In genomic region chr2:9483107-9483506, GRCh38 we compare ENCODE assay signal across 21 cellular contexts.
"Had no signal": no experiment of that assay in that cellular context is flagged by ENCODE, and none has a peak within 500 bp of the region (broad histone marks: within the 10 kb centered on the region; RNA-seq: fewer than 3 reads in every experiment).

No MANE protein-coding gene starts in this region.

- DNase-seq: activated CD4-positive, alpha-beta T cell treated with anti-CD3 and anti-CD28 coated beads for 1 hour; activated CD4-positive, alpha-beta T cell treated with anti-CD3 and anti-CD28 coated beads, Interleukin-2, amount 50 U/mL, for 4 hours; activated CD8-positive, alpha-beta memory T cell treated with anti-CD3 and anti-CD28 coated beads, Interleukin-2, amount 10 ng/mL, durations not matched to agents 7 days and 5 days; activated effector memory CD4-positive, alpha-beta T cell treated with anti-CD3 and anti-CD28 coated beads, Interleukin-2, amount 50 U/mL, for 16 hours; activated T-cell treated with anti-CD3 and anti-CD28 coated beads, Interleukin-2, amount 50 U/mL, for 4 hours; adrenal gland; central memory CD4-positive, alpha-beta T cell; cortex of kidney; effector CD4-positive, alpha-beta T cell; foreskin fibroblast; heart left ventricle; left colon; lower lobe of right lung; ovary; stimulated activated naive CD4-positive, alpha-beta T cell; T-cell; T-helper 9 cell; tibial artery had no signal

- H3K27me3 Mint-ChIP-seq: activated CD8-positive, alpha-beta memory T cell treated with anti-CD3 and anti-CD28 coated beads, Interleukin-2, amount 10 ng/mL, durations not matched to agents 7 days and 5 days; activated naive CD4-positive, alpha-beta T cell treated with anti-CD3 and anti-CD28 coated beads, Interleukin-2, amount 50 U/mL, for 24 hours; T-cell had no signal

- ATAC-seq: activated CD8-positive, alpha-beta memory T cell treated with anti-CD3 and anti-CD28 coated beads, Interleukin-2, amount 10 ng/mL, durations not matched to agents 7 days and 5 days; activated T-cell treated with anti-CD3 and anti-CD28 coated beads, Interleukin-2, amount 50 U/mL, for 4 hours; left colon; lower lobe of right lung; T-cell had no signal

- H3K4me3 Mint-ChIP-seq: activated CD8-positive, alpha-beta memory T cell treated with anti-CD3 and anti-CD28 coated beads, Interleukin-2, amount 10 ng/mL, durations not matched to agents 7 days and 5 days; activated naive CD4-positive, alpha-beta T cell treated with anti-CD3 and anti-CD28 coated beads, Interleukin-2, amount 50 U/mL, for 24 hours; activated T-cell treated with anti-CD3 and anti-CD28 coated beads, Interleukin-2, amount 50 U/mL, for 4 hours; mesothelial cell of epicardium; neural progenitor cell; T-cell had no signal

- H3K9me3 Mint-ChIP-seq: activated naive CD4-positive, alpha-beta T cell treated with anti-CD3 and anti-CD28 coated beads, Interleukin-2, amount 50 U/mL, for 24 hours; activated T-cell treated with anti-CD3 and anti-CD28 coated beads, Interleukin-2, amount 50 U/mL, for 4 hours; mesothelial cell of epicardium; neural progenitor cell; T-cell had no signal

- H3K27ac Mint-ChIP-seq: mesothelial cell of epicardium had no signal

- H3K4me1 Mint-ChIP-seq: mesothelial cell of epicardium, neural progenitor cell had no signal
